Comparison of ENCODE assay signal across 8 cellular contexts in genomic region chr5:112707187-112708179, GRCh38. TPM values are rescaled to one million over a fixed set of nuclear protein-coding genes. Genes with fewer than 3 reads are reported as not detected.
DNase-seq lines count a peak whose midpoint lies in the region; ATAC-seq and TF ChIP-seq lines count a peak whose summit lies in the region.

No MANE protein-coding gene starts in this region.

- H3K36me3 ChIP-seq in DND-41 (ENCODE audit: insufficient read depth, low read length) (no peaks in the 10 kb centered on the region), KMS-11 (ENCODE audit: insufficient read depth) (no peaks in the 10 kb centered on the region), Panc1 (ENCODE audit: control insufficient read depth, insufficient read depth, low read length) (no peaks in the 10 kb centered on the region; the same call in 1 of the 2 replicates), esophagus muscularis mucosa (no peaks in the 10 kb centered on the region), muscle layer of colon (ENCODE audit: insufficient read depth, low read length) (no peaks in the 10 kb centered on the region)

- peaks cover 0 to 2% of the 10 kb centered on the region in 2 donors for H3K9me3 Mint-ChIP-seq in activated T-cell treated with anti-CD3 and anti-CD28 coated beads, Interleukin-2, amount 50 U/mL, for 72 hours

- H3K36me3 Mint-ChIP-seq in activated T-cell treated with anti-CD3 and anti-CD28 coated beads, Interleukin-2, amount 50 U/mL, for 72 hours (ENCODE audit: insufficient read depth in 2 of 2), result peaks cover 0 to 4% of the 10 kb centered on the region in 2 donors

- peaks cover 61% of the 10 kb centered on the region for H3K4me1 Mint-ChIP-seq in activated T-cell treated with anti-CD3 and anti-CD28 coated beads, Interleukin-2, amount 50 U/mL, for 72 hours (ENCODE audit: low read depth)

- H3K27me3 Mint-ChIP-seq in activated T-cell treated with anti-CD3 and anti-CD28 coated beads, Interleukin-2, amount 50 U/mL, for 72 hours (ENCODE audit: low read depth), result no peaks in the 10 kb centered on the region

- H3K79me2 ChIP-seq in DND-41 (ENCODE audit: insufficient read depth, low read length) (peaks cover 51% of the 10 kb centered on the region), KMS-11 (ENCODE audit: insufficient read depth, low read depth) (peaks cover 17% of the 10 kb centered on the region)

- H3K27ac ChIP-seq in DND-41 (ENCODE audit: low read length) (peak overlapping the region; percentile 79), KMS-11 (peak overlapping the region; percentile 51; the same call in 1 of the 2 replicates), Panc1 (ENCODE audit: low read length) (peak overlapping the region; percentile 93), esophagus muscularis mucosa (replicated peaks in 1 of 4) (peak overlapping the region; percentile 89 to 97 (median 94)), muscle layer of colon (ENCODE audit: low read depth, low read length) (peak overlapping the region; percentile 94)

- DNase-seq in DND-41, result peak; percentile 98
- peak; percentile 91 for DNase-seq in Panc1 (ENCODE audit: low read depth, low spot score)
- DNase-seq in activated T-cell treated with anti-CD3 and anti-CD28 coated beads, Interleukin-2, amount 50 U/mL, for 72 hours, result peak; percentile 97 to 98
- peak; percentile 98 for DNase-seq in esophagus muscularis mucosa (ENCODE audit: extremely low spot score)
- DNase-seq in stimulated activated CD8-positive, alpha-beta memory T cell treated with anti-CD3 and anti-CD28 coated beads, Interleukin-7, amount 100 ng/mL, for 1 hour (ENCODE audit: low read depth in 2 of 2), result peak; percentile 88 to 91

- POLR2A ChIA-PET in Panc1 (lab: Charles Lee), result no interaction called here

- H2AFZ ChIP-seq in DND-41 (ENCODE audit: low read depth, low read length), result peak overlapping the region; percentile 89
- H2AFZ ChIP-seq in KMS-11 (ENCODE audit: low read depth), result peak overlapping the region; percentile 95

- CTCF ChIA-PET in Panc1 (lab: Charles Lee), result no interaction called here

- no peaks in the 10 kb centered on the region for H3K27me3 ChIP-seq in DND-41 (ENCODE audit: insufficient read depth, low read length, poor library complexity)
- H3K27me3 ChIP-seq in KMS-11 (ENCODE audit: insufficient read depth, low read depth), result no peaks in the 10 kb centered on the region
- no peaks in the 10 kb centered on the region for H3K27me3 ChIP-seq in Panc1 (ENCODE audit: control insufficient read depth, insufficient read depth, low read length)
- H3K27me3 ChIP-seq in esophagus muscularis mucosa, result no peaks in the 10 kb centered on the region
- no peaks in the 10 kb centered on the region for H3K27me3 ChIP-seq in muscle layer of colon (ENCODE audit: control insufficient read depth in 1 of 2, insufficient read depth in 2 of 2, low read length in 2 of 2)

- in situ Hi-C loops in Panc1 (cut with HindIII; ENCODE audit: low pct_unique_long_range_greater_than_20kb, low sequenced_read_pairs), result no loop called here

- peak overlapping the region; percentile 62 to 95 for H3K4me3 ChIP-seq in DND-41 (ENCODE audit: low read depth in 1 of 2, low read length in 2 of 2)
- no peak overlapping the region for H3K4me3 ChIP-seq in KMS-11 (IDR thresholded peaks at IDR 0.05; ENCODE audit: insufficient read depth, low read depth, low read length)
- peak overlapping the region; percentile 78 to 93 for H3K4me3 ChIP-seq in Panc1 (ENCODE audit: low read depth in 2 of 2, low read length in 2 of 2)
- H3K4me3 ChIP-seq in esophagus muscularis mucosa, result peak overlapping the region; percentile 78 to 95 (median 90)
- H3K4me3 ChIP-seq in muscle layer of colon (ENCODE audit: low read depth in 1 of 2, low read length in 2 of 2), result peak overlapping the region; percentile 91 to 95

- TF ChIP-seq CTCF in DND-41 (IDR thresholded peaks at IDR 0.05; ENCODE audit: borderline replicate concordance, extremely low read depth, low read length, poor library complexity, severe bottlenecking) (peak; percentile 16), KMS-11 (conservative IDR thresholded peaks at IDR 0.05; ENCODE audit: low read depth, low read length) (no peak), Panc1 (IDR thresholded peaks at IDR 0.05) (no peak), esophagus muscularis mucosa (IDR thresholded peaks at IDR 0.05) (peak in 1 of 3 experiments; percentile 27)

- 3% methylated on average over 30 of the region's 65 CpGs for WGBS in esophagus muscularis mucosa

- peak overlapping the region; percentile 92 for H3K27ac Mint-ChIP-seq in activated T-cell treated with anti-CD3 and anti-CD28 coated beads, Interleukin-2, amount 50 U/mL, for 72 hours

- H3K9ac ChIP-seq in DND-41 (ENCODE audit: low read depth, low read length) (peak overlapping the region; percentile 76), KMS-11 (peak overlapping the region; percentile 76), muscle layer of colon (ENCODE audit: low read length) (peak overlapping the region; percentile 83)

- H3K4me3 Mint-ChIP-seq in activated T-cell treated with anti-CD3 and anti-CD28 coated beads, Interleukin-2, amount 50 U/mL, for 72 hours, result peak overlapping the region; percentile 94

- peaks cover 46% of the 10 kb centered on the region for H3K4me1 ChIP-seq in DND-41 (ENCODE audit: insufficient read depth, low read length)
- peaks cover 18% of the 10 kb centered on the region for H3K4me1 ChIP-seq in KMS-11 (ENCODE audit: low read depth, poor library complexity, severe bottlenecking)
- H3K4me1 ChIP-seq in Panc1 (ENCODE audit: control insufficient read depth, insufficient read depth, low read length), result peaks cover 21% of the 10 kb centered on the region
- H3K4me1 ChIP-seq in esophagus muscularis mucosa, result peaks cover 23 to 64% (median 58%) of the 10 kb centered on the region in 4 donors
- peaks cover 56% of the 10 kb centered on the region for H3K4me1 ChIP-seq in muscle layer of colon (ENCODE audit: insufficient read depth, low read length)

- no peaks in the 10 kb centered on the region for H3K9me3 ChIP-seq in DND-41 (ENCODE audit: insufficient read depth, low read length, severe bottlenecking)
- H3K9me3 ChIP-seq in Panc1 (ENCODE audit: control insufficient read depth, insufficient read depth, low read depth, low read length), result no peaks in the 10 kb centered on the region
- no peaks in the 10 kb centered on the region for H3K9me3 ChIP-seq in esophagus muscularis mucosa
- H3K9me3 ChIP-seq in muscle layer of colon (ENCODE audit: low read length), result no peaks in the 10 kb centered on the region

- ATAC-seq in DND-41 (ENCODE audit: insufficient read depth, low read depth) (peak; percentile 93), GM21786 (IDR thresholded peaks at IDR 0.05; ENCODE audit: unreplicated experiment) (peak; percentile 96), Panc1 (peak; percentile 97)
- peak; percentile 95 to 96 for ATAC-seq in activated T-cell treated with anti-CD3 and anti-CD28 coated beads, Interleukin-2, amount 50 U/mL, for 72 hours (replicated peaks in 1 of 2)

- BruUV-seq in Panc1 (replicated peaks; lab: Mats Ljungman, UMichigan), result no TSS peak

- H3K4me2 ChIP-seq in DND-41 (ENCODE audit: insufficient read depth, low read length), result peak overlapping the region; percentile 96
- H3K4me2 ChIP-seq in KMS-11, result peak overlapping the region; percentile 65

- intact Hi-C loops in Panc1 (cut with micrococcal nuclease; ENCODE audit: unreplicated experiment), result no loop called here
- intact Hi-C loops in esophagus muscularis mucosa (cut with DNase I), result no loop called here

- no peak for TF ChIP-seq EP300 in esophagus muscularis mucosa (IDR thresholded peaks at IDR 0.05)

- no peaks in the 10 kb centered on the region for H4K20me1 ChIP-seq in DND-41 (ENCODE audit: insufficient read depth, low read length)
- H4K20me1 ChIP-seq in KMS-11 (ENCODE audit: insufficient read depth), result no peaks in the 10 kb centered on the region

- no peak for TF ChIP-seq POLR2A in esophagus muscularis mucosa (IDR thresholded peaks at IDR 0.05; ENCODE audit: low read depth)

RNA-seq across cellular contexts. Expression of gene APC, which starts 30.2 kb away (rescaled TPM):
- total RNA-seq in Panc1 (2021; ENCODE audit: unreplicated experiment) (33.7 TPM), esophagus muscularis mucosa (100 to 1,000 TPM; 106 to 166 (median 121) TPM)
- polyA plus RNA-seq in Panc1 (2012; ENCODE audit: insufficient read length), result 9.1 TPM
- 10 to 100 TPM; 22.0 to 22.7 TPM for total RNA-seq in activated T-cell treated with anti-CD3 and anti-CD28 coated beads, Interleukin-2, amount 50 U/mL, for 72 hours
